In the genomic region with DNA sequence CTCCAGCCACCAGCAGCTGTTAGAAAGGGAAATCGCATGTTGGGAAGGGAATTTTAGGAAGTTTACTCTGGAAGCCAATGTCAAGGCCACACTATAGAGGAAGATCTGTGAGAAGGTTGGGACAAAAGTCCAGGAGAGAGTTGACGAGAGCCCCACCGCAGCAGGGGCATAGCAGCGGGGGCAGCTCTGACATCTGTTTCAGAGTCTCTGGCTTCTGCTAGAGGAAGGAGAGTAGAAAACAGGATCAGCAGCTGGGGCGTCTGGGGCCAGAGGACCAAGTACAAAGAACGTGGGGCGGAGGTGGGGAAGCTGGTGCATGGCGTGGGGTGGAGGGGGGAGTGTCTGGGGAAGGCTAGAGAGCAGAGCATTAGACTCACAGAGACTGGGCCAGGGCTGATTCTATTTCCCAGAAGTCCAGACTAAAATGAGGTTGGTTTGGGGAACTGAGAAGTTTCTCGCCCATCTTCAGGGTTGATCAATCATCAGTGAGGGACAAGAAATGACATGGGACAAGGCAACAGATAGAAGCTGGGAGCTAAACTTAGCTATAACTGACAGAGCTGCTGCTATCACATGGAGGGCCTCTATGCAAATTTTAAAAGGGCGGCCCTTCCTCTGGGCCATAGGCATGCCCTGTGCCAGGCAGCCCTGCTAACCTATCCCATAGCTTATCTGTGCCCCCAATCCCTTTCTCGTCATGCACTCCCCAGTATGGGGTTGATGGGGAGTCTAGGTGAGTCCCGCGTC, we compare ENCODE assay signal across 1 cellular context.
TF ChIP-seq lines count a peak whose summit lies in the region.

No MANE protein-coding gene starts in this region.

TF ChIP-seq in HepG2, 621 proteins besides CTCF, POLR2A, EP300 and RAD21 (continued from another document and continues in another):
- TF ChIP-seq, protein P1, sequence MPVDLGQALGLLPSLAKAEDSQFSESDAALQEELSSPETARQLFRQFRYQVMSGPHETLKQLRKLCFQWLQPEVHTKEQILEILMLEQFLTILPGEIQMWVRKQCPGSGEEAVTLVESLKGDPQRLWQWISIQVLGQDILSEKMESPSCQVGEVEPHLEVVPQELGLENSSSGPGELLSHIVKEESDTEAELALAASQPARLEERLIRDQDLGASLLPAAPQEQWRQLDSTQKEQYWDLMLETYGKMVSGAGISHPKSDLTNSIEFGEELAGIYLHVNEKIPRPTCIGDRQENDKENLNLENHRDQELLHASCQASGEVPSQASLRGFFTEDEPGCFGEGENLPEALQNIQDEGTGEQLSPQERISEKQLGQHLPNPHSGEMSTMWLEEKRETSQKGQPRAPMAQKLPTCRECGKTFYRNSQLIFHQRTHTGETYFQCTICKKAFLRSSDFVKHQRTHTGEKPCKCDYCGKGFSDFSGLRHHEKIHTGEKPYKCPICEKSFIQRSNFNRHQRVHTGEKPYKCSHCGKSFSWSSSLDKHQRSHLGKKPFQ (CRISPR knock-in tag; IDR thresholded peaks at IDR 0.05; ENCODE audit: insufficient replicate concordance): no peak
- no peak for TF ChIP-seq NFIB (CRISPR knock-in tag; IDR thresholded peaks at IDR 0.05; ENCODE audit: borderline replicate concordance)
- peak; percentile 50; the same call in 1 of the 2 replicates for TF ChIP-seq NCOA2 (CRISPR knock-in tag; IDR thresholded peaks at IDR 0.05)
- TF ChIP-seq, protein P2, sequence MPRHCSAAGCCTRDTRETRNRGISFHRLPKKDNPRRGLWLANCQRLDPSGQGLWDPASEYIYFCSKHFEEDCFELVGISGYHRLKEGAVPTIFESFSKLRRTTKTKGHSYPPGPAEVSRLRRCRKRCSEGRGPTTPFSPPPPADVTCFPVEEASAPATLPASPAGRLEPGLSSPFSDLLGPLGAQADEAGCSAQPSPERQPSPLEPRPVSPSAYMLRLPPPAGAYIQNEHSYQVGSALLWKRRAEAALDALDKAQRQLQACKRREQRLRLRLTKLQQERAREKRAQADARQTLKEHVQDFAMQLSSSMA (CRISPR knock-in tag; IDR thresholded peaks at IDR 0.05): no peak
- TF ChIP-seq, protein P3, sequence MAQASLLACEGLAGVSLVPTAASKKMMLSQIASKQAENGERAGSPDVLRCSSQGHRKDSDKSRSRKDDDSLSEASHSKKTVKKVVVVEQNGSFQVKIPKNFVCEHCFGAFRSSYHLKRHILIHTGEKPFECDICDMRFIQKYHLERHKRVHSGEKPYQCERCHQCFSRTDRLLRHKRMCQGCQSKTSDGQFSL (CRISPR knock-in tag; IDR thresholded peaks at IDR 0.05): no peak
- TF ChIP-seq, protein P4, sequence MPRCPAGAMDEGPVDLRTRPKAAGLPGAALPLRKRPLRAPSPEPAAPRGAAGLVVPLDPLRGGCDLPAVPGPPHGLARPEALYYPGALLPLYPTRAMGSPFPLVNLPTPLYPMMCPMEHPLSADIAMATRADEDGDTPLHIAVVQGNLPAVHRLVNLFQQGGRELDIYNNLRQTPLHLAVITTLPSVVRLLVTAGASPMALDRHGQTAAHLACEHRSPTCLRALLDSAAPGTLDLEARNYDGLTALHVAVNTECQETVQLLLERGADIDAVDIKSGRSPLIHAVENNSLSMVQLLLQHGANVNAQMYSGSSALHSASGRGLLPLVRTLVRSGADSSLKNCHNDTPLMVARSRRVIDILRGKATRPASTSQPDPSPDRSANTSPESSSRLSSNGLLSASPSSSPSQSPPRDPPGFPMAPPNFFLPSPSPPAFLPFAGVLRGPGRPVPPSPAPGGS (CRISPR knock-in tag; IDR thresholded peaks at IDR 0.05): no peak
- no peak for TF ChIP-seq ZNF746 (CRISPR knock-in tag; IDR thresholded peaks at IDR 0.05)
- TF ChIP-seq, protein P5, sequence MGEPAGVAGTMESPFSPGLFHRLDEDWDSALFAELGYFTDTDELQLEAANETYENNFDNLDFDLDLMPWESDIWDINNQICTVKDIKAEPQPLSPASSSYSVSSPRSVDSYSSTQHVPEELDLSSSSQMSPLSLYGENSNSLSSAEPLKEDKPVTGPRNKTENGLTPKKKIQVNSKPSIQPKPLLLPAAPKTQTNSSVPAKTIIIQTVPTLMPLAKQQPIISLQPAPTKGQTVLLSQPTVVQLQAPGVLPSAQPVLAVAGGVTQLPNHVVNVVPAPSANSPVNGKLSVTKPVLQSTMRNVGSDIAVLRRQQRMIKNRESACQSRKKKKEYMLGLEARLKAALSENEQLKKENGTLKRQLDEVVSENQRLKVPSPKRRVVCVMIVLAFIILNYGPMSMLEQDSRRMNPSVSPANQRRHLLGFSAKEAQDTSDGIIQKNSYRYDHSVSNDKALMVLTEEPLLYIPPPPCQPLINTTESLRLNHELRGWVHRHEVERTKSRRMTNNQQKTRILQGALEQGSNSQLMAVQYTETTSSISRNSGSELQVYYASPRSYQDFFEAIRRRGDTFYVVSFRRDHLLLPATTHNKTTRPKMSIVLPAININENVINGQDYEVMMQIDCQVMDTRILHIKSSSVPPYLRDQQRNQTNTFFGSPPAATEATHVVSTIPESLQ (CRISPR knock-in tag; conservative IDR thresholded peaks at IDR 0.05): no peak
- no peak for TF ChIP-seq FIP1L1 (IDR thresholded peaks at IDR 0.05; ENCODE audit: borderline replicate concordance, insufficient read depth, low read depth, low read length)
- 0 out of 2 replicates have a peak, but pooled peaks have one; percentile 54 for TF ChIP-seq ZNF337 (CRISPR knock-in tag; IDR thresholded peaks at IDR 0.05; ENCODE audit: borderline replicate concordance, low read depth)
- peak; percentile 54; the same call in 1 of the 2 replicates for TF ChIP-seq PHF21A (CRISPR knock-in tag; IDR thresholded peaks at IDR 0.05)
- no peak for TF ChIP-seq TP53 (CRISPR knock-in tag; conservative IDR thresholded peaks at IDR 0.05)
- no peak for TF ChIP-seq SIX4 (CRISPR knock-in tag; IDR thresholded peaks at IDR 0.05)
- TF ChIP-seq PAX8 (CRISPR knock-in tag; IDR thresholded peaks at IDR 0.05; ENCODE audit: borderline replicate concordance): no peak
- TF ChIP-seq, protein P6, sequence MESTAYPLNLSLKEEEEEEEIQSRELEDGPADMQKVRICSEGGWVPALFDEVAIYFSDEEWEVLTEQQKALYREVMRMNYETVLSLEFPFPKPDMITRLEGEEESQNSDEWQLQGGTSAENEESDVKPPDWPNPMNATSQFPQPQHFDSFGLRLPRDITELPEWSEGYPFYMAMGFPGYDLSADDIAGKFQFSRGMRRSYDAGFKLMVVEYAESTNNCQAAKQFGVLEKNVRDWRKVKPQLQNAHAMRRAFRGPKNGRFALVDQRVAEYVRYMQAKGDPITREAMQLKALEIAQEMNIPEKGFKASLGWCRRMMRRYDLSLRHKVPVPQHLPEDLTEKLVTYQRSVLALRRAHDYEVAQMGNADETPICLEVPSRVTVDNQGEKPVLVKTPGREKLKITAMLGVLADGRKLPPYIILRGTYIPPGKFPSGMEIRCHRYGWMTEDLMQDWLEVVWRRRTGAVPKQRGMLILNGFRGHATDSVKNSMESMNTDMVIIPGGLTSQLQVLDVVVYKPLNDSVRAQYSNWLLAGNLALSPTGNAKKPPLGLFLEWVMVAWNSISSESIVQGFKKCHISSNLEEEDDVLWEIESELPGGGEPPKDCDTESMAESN (CRISPR knock-in tag; conservative IDR thresholded peaks at IDR 0.05): no peak
- TF ChIP-seq, protein P7, sequence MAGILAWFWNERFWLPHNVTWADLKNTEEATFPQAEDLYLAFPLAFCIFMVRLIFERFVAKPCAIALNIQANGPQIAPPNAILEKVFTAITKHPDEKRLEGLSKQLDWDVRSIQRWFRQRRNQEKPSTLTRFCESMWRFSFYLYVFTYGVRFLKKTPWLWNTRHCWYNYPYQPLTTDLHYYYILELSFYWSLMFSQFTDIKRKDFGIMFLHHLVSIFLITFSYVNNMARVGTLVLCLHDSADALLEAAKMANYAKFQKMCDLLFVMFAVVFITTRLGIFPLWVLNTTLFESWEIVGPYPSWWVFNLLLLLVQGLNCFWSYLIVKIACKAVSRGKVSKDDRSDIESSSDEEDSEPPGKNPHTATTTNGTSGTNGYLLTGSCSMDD (CRISPR knock-in tag; IDR thresholded peaks at IDR 0.05): no peak
- peak; percentile 69; the same call in 1 of the 2 replicates for TF ChIP-seq RXRB (CRISPR knock-in tag; IDR thresholded peaks at IDR 0.05; ENCODE audit: borderline replicate concordance)
- TF ChIP-seq TCF12 (IDR thresholded peaks at IDR 0.05): no peak
- TF ChIP-seq TCF12 (CRISPR knock-in tag; IDR thresholded peaks at IDR 0.05): 0 out of 2 replicates have a peak, but pooled peaks have one; percentile 9
- no peak for TF ChIP-seq ZNF34 (CRISPR knock-in tag; IDR thresholded peaks at IDR 0.05; ENCODE audit: borderline replicate concordance)
- TF ChIP-seq SETDB1 (CRISPR knock-in tag; IDR thresholded peaks at IDR 0.05; ENCODE audit: borderline replicate concordance): no peak
- peak; percentile 64; the same call in 1 of the 2 replicates for TF ChIP-seq HMG20A (CRISPR knock-in tag; IDR thresholded peaks at IDR 0.05; ENCODE audit: borderline replicate concordance)
- TF ChIP-seq EEA1 (CRISPR knock-in tag; IDR thresholded peaks at IDR 0.05; ENCODE audit: borderline replicate concordance): no peak
- TF ChIP-seq, protein P8, sequence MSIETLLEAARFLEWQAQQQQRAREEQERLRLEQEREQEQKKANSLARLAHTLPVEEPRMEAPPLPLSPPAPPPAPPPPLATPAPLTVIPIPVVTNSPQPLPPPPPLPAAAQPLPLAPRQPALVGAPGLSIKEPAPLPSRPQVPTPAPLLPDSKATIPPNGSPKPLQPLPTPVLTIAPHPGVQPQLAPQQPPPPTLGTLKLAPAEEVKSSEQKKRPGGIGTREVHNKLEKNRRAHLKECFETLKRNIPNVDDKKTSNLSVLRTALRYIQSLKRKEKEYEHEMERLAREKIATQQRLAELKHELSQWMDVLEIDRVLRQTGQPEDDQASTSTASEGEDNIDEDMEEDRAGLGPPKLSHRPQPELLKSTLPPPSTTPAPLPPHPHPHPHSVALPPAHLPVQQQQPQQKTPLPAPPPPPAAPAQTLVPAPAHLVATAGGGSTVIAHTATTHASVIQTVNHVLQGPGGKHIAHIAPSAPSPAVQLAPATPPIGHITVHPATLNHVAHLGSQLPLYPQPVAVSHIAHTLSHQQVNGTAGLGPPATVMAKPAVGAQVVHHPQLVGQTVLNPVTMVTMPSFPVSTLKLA (IDR thresholded peaks at IDR 0.05): no peak
- 0 out of 2 replicates have a peak, but pooled peaks have one; percentile 22 for TF ChIP-seq SIN3A (IDR thresholded peaks at IDR 0.05; ENCODE audit: borderline replicate concordance, low read depth, low read length)
- no peak for TF ChIP-seq ZNF20 (CRISPR knock-in tag; IDR thresholded peaks at IDR 0.05)
- TF ChIP-seq ATF7-NPFF (CRISPR knock-in tag; IDR thresholded peaks at IDR 0.05; ENCODE audit: low read depth): no peak
- TF ChIP-seq ZNF749 (CRISPR knock-in tag; IDR thresholded peaks at IDR 0.05; ENCODE audit: borderline replicate concordance): 0 out of 2 replicates have a peak, but pooled peaks have one; percentile 32
- TF ChIP-seq PPARG (CRISPR knock-in tag; conservative IDR thresholded peaks at IDR 0.05): peak; percentile 46
- no peak for TF ChIP-seq DR1 (CRISPR knock-in tag; IDR thresholded peaks at IDR 0.05)
- TF ChIP-seq SALL1 (CRISPR knock-in tag; IDR thresholded peaks at IDR 0.05): peak; percentile 63; the same call in 1 of the 2 replicates
- 0 out of 2 replicates have a peak, but pooled peaks have one; percentile 50 for TF ChIP-seq ZNF878 (CRISPR knock-in tag; IDR thresholded peaks at IDR 0.05)
- no peak for TF ChIP-seq ZNF431 (CRISPR knock-in tag; IDR thresholded peaks at IDR 0.05; ENCODE audit: borderline replicate concordance, low read depth)
- TF ChIP-seq, protein P9, sequence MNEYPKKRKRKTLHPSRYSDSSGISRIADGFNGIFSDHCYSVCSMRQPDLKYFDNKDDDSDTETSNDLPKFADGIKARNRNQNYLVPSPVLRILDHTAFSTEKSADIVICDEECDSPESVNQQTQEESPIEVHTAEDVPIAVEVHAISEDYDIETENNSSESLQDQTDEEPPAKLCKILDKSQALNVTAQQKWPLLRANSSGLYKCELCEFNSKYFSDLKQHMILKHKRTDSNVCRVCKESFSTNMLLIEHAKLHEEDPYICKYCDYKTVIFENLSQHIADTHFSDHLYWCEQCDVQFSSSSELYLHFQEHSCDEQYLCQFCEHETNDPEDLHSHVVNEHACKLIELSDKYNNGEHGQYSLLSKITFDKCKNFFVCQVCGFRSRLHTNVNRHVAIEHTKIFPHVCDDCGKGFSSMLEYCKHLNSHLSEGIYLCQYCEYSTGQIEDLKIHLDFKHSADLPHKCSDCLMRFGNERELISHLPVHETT (CRISPR knock-in tag; conservative IDR thresholded peaks at IDR 0.05): peak; percentile 63; the same call in 1 of the 2 replicates
- TF ChIP-seq, protein P10, sequence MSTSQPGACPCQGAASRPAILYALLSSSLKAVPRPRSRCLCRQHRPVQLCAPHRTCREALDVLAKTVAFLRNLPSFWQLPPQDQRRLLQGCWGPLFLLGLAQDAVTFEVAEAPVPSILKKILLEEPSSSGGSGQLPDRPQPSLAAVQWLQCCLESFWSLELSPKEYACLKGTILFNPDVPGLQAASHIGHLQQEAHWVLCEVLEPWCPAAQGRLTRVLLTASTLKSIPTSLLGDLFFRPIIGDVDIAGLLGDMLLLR (CRISPR knock-in tag; IDR thresholded peaks at IDR 0.05): no peak
- TF ChIP-seq ZNF792 (CRISPR knock-in tag; IDR thresholded peaks at IDR 0.05): no peak
- no peak for TF ChIP-seq ZNF563 (CRISPR knock-in tag; IDR thresholded peaks at IDR 0.05)
- TF ChIP-seq ZFP82 (CRISPR knock-in tag; IDR thresholded peaks at IDR 0.05; ENCODE audit: borderline replicate concordance): no peak
- 0 out of 2 replicates have a peak, but pooled peaks have one; percentile 25 for TF ChIP-seq CHD2 (IDR thresholded peaks at IDR 0.05; ENCODE audit: low read depth, low read length)
- TF ChIP-seq TCF7 (IDR thresholded peaks at IDR 0.05; ENCODE audit: low read depth): no peak
- TF ChIP-seq NCOA5 (CRISPR knock-in tag; IDR thresholded peaks at IDR 0.05): no peak
- TF ChIP-seq SOX13 (IDR thresholded peaks at IDR 0.05): no peak
- peak in 1 of 2 experiments; percentile 21; a peak in 1 of 4 replicates for TF ChIP-seq SOX13 (CRISPR knock-in tag; conservative IDR thresholded peaks at IDR 0.05 in 1 of 2, IDR thresholded peaks at IDR 0.05 in 1 of 2)
- TF ChIP-seq ZNF121 (CRISPR knock-in tag; IDR thresholded peaks at IDR 0.05): no peak
- TF ChIP-seq, protein P11, sequence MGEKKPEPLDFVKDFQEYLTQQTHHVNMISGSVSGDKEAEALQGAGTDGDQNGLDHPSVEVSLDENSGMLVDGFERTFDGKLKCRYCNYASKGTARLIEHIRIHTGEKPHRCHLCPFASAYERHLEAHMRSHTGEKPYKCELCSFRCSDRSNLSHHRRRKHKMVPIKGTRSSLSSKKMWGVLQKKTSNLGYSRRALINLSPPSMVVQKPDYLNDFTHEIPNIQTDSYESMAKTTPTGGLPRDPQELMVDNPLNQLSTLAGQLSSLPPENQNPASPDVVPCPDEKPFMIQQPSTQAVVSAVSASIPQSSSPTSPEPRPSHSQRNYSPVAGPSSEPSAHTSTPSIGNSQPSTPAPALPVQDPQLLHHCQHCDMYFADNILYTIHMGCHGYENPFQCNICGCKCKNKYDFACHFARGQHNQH (CRISPR knock-in tag; IDR thresholded peaks at IDR 0.05): peak; percentile 55; the same call in 1 of the 2 replicates
- TF ChIP-seq KLF12 (CRISPR knock-in tag; IDR thresholded peaks at IDR 0.05; ENCODE audit: borderline replicate concordance): peak; percentile 38; the same call in 1 of the 2 replicates
